Comparison of ENCODE assay signal across 16 cellular contexts in the genomic region with DNA sequence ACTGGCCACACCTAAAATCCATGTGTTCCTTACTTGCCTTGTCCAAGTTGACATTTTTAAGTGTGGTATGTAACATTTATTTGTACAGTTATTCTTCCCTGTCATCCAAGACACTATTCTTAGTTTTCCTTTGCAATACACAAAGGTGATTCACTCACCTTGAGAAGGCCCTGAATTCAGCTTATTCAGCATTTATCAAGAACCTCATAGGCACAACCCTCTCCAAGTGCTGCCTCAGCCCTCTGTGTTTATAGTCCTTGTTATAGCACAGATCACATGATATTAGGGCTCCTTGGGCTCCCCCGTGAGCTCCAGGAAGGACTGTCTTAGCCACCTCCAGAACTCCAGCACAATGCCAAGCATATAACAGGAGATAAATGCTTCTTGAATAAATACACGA.
"Had no signal": no experiment of that assay in that cellular context is flagged by ENCODE, and none has a peak within 500 bp of the region (broad histone marks: within the 10 kb centered on the region; RNA-seq: fewer than 3 reads in every experiment).

No MANE protein-coding gene starts in this region.

- H3K27ac ChIP-seq: esophagus squamous epithelium, heart left ventricle, prostate gland, upper lobe of right lung had no signal

- H3K36me3 ChIP-seq: esophagus squamous epithelium, heart left ventricle, prostate gland, sigmoid colon, upper lobe of right lung had no signal

- FAIRE-seq: frontal cortex, kidney had no signal

- H3K4me3 ChIP-seq: esophagus squamous epithelium, heart left ventricle, prostate gland, sigmoid colon, upper lobe of right lung had no signal

- H3K27ac Mint-ChIP-seq: T-helper 2 cell treated with Interferon-gamma antibody and Interleukin-4, amounts not matched to agents 5 μg/mL and 100 μg/mL, for 36 hours had no signal

- H3K9me3 ChIP-seq: esophagus squamous epithelium, heart left ventricle, prostate gland, sigmoid colon, upper lobe of right lung had no signal

- H3K27me3 Mint-ChIP-seq: naive thymus-derived CD8-positive, alpha-beta T cell had no signal

- H3K4me3 Mint-ChIP-seq: activated T-cell treated with anti-CD3 and anti-CD28 coated beads, Interleukin-2, amount 50 U/mL, for 4 hours; naive thymus-derived CD8-positive, alpha-beta T cell; T-helper 2 cell treated with Interferon-gamma antibody and Interleukin-4, amounts not matched to agents 5 μg/mL and 100 μg/mL, for 36 hours had no signal

- H3K9me3 Mint-ChIP-seq: activated naive CD4-positive, alpha-beta T cell treated with anti-CD3 and anti-CD28 coated beads, Interleukin-2, amount 50 U/mL, for 72 hours; activated T-cell treated with anti-CD3 and anti-CD28 coated beads, Interleukin-2, amount 50 U/mL, for 4 hours; naive thymus-derived CD8-positive, alpha-beta T cell; T-helper 2 cell treated with Interferon-gamma antibody and Interleukin-4, amounts not matched to agents 5 μg/mL and 100 μg/mL, for 36 hours had no signal

- ATAC-seq: activated naive CD4-positive, alpha-beta T cell treated with anti-CD3 and anti-CD28 coated beads, Interleukin-2, amount 50 U/mL, for 72 hours; activated T-cell treated with anti-CD3 and anti-CD28 coated beads, Interleukin-2, amount 50 U/mL, for 4 hours; heart left ventricle; naive thymus-derived CD8-positive, alpha-beta T cell; upper lobe of right lung had no signal

- DNase-seq: activated CD4-positive, alpha-beta T cell treated with anti-CD3 and anti-CD28 coated beads, Interleukin-2, amount 50 U/mL, for 4 hours; activated CD4-positive, CD25-positive, alpha-beta regulatory T cell treated with anti-CD3 and anti-CD28 coated beads, Interleukin-2, amount 50 U/mL, for 72 hours; activated effector memory CD4-positive, alpha-beta T cell treated with anti-CD3 and anti-CD28 coated beads, Interleukin-2, amount 50 U/mL, for 16 hours; activated T-cell treated with anti-CD3 and anti-CD28 coated beads, Interleukin-2, amount 50 U/mL, for 4 hours; esophagus squamous epithelium; heart left ventricle; kidney; naive thymus-derived CD8-positive, alpha-beta T cell; sigmoid colon; stimulated activated CD4-positive, alpha-beta T cell treated with anti-CD3 and anti-CD28 coated beads, Interleukin-12 subunit alpha, Interleukin-12 subunit beta, amount 100 ng/mL, for 4 hours; stimulated activated naive CD4-positive, alpha-beta T cell treated with Interleukin-2 at 50 U/mL for 16 hours; upper lobe of right lung had no signal

- H3K27me3 ChIP-seq: esophagus squamous epithelium, heart left ventricle, sigmoid colon, upper lobe of right lung had no signal
